Comparison of ENCODE assay signal across 10 cellular contexts in the genomic region with DNA sequence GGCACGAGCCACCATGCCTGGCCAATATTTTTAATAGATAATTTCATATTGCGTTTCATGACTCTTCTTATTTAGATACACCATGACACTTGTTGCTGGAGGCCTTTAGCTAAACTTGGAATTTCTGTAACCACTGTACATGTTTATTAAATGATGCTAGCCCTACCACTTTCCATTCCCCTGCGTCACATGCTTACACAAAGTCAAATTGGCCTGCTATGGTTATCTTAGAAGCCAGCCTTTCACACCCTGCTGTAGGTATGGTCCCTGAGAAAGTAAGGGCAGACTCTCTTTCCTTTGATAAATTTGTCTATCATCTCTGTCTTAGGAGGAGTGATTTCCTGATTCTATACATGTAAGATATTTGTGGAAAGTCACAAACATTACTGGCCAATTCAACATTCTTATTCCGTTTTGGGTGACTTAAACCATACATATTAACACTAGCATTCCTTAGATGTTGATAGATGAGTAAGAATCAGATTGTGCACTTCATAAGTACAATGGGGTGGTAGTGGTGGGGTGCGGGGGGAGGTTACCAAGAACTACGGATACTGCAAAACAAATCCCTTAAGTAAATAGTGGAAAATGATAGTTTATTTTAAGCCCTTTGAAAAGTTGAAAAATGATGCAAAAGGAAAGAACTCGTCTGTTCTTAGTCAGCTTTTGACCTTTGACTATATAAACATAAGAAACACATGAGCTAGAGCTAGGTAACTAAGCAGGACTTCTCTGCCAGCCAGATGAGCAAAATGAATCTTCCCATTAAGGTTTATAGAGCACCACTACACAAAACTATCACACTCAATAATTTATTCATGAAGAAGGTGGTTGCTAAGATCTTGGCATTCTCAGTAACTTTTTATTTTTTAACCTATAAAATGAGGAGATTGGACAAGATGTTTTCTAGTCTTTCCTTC. TPM values are rescaled to one million over a fixed set of nuclear protein-coding genes. Genes with fewer than 3 reads are reported as not detected.
DNase-seq lines count a peak whose midpoint lies in the region; ATAC-seq, FAIRE-seq and TF ChIP-seq lines count a peak whose summit lies in the region.
"Had no signal": no experiment of that assay in that cellular context is flagged by ENCODE, and none has a peak within 500 bp of the region (broad histone marks: within the 10 kb centered on the region; RNA-seq: fewer than 3 reads in every experiment).

No MANE protein-coding gene starts in this region.

- H3K36me3 ChIP-seq in HepG2 (replicated peaks in 1 of 2; ENCODE audit: control insufficient read depth in 1 of 2, insufficient read depth in 2 of 2, low read length in 2 of 2) (no peaks in the 10 kb centered on the region), urinary bladder (ENCODE audit: insufficient read depth) (no peaks in the 10 kb centered on the region), A673 (ENCODE audit: insufficient read depth, low read length, poor library complexity, severe bottlenecking) (no peaks in the 10 kb centered on the region)

- TF ChIP-seq CTCF in natural killer cell (IDR thresholded peaks at IDR 0.05) (no peak), HepG2 (CRISPR knock-in tag; IDR thresholded peaks at IDR 0.05) (no peak), A673 (conservative IDR thresholded peaks at IDR 0.05; ENCODE audit: low read depth, low read length) (no peak)

- CTCF ChIA-PET in HepG2 (lab: Yijun Ruan, JAX; ENCODE audit: low intra/inter-chr PET ratio, low total read pairs): no interaction called here
- CTCF ChIA-PET in A673 (lab: Charles Lee): no interaction called here

- H3K79me2 ChIP-seq in HepG2 (ENCODE audit: insufficient read depth, low read length): no peaks in the 10 kb centered on the region

- H3K4me3 ChIP-seq in HepG2 (replicated peaks in 1 of 3; ENCODE audit: insufficient read depth in 1 of 3, low read depth in 2 of 3, low read length in 3 of 3) (peak overlapping the region in 2 of 3 experiments; percentile 26 to 52; a peak in 3 of 6 replicates), urinary bladder (ENCODE audit: low read depth, low read length) (no peak overlapping the region), A673 (ENCODE audit: low read depth, low read length, poor library complexity, severe bottlenecking) (no peak overlapping the region)
- H3K4me3 ChIP-seq: skin epidermis had no signal

- TF ChIP-seq RAD21 in HepG2 (CRISPR knock-in tag; IDR thresholded peaks at IDR 0.05): no peak

- POLR2A ChIA-PET in HepG2 (lab: Yijun Ruan, JAX): interaction anchor here (0.9 to 4.5 kb wide), 6 partner anchors 9 to 44 kb away, joined by 4 to 67 read pairs (median 6); a partner anchor contains a TSS
- POLR2A ChIA-PET in A673 (lab: Charles Lee; ENCODE audit: low non-redundant PET): no interaction called here

- in situ Hi-C loops in HepG2 (cut with HindIII; ENCODE audit: extremely low pct_ligation_motif_present, low pct_unique_long_range_greater_than_20kb): no loop called here

- H3K9me3 Mint-ChIP-seq in natural killer cell treated with Interleukin-12 subunit alpha and Interleukin-12 subunit beta and Interleukin-15 and Interleukin-18, amount 100 ng/mL, for 72 hours: no peaks in the 10 kb centered on the region
- H3K9me3 Mint-ChIP-seq in natural killer cell: no peaks in the 10 kb centered on the region

- H3K9me3 ChIP-seq in HepG2 (ENCODE audit: low read length) (no peaks in the 10 kb centered on the region), A673 (ENCODE audit: low read depth, low read length, poor library complexity, severe bottlenecking) (no peaks in the 10 kb centered on the region)

- H3K4me2 ChIP-seq in HepG2 (ENCODE audit: low read depth, low read length): peak overlapping the region; percentile 77

- 13% methylated on average over 7 of the region's 7 CpGs for WGBS in HepG2 (ENCODE audit: low lambda C conversion rate)
- 34% methylated on average over 7 of the region's 7 CpGs for WGBS in urinary bladder

- no peaks in the 10 kb centered on the region for H3K36me3 Mint-ChIP-seq in natural killer cell treated with Interleukin-12 subunit alpha and Interleukin-12 subunit beta and Interleukin-15 and Interleukin-18, amount 100 ng/mL, for 72 hours
- no peaks in the 10 kb centered on the region for H3K36me3 Mint-ChIP-seq in natural killer cell

- ATAC-seq in natural killer cell treated with Interleukin-12 subunit alpha and Interleukin-12 subunit beta and Interleukin-15 and Interleukin-18, amount 100 ng/mL, for 72 hours: peak in 1 of 2 donors; percentile 56
- no peak for ATAC-seq in natural killer cell
- peak; percentile 72 for ATAC-seq in HepG2

- no peaks in the 10 kb centered on the region for H4K20me1 ChIP-seq in HepG2 (ENCODE audit: insufficient read depth, low read length)

- peaks cover 37 to 52% of the 10 kb centered on the region in 2 donors for H3K4me1 Mint-ChIP-seq in natural killer cell treated with Interleukin-12 subunit alpha and Interleukin-12 subunit beta and Interleukin-15 and Interleukin-18, amount 100 ng/mL, for 72 hours (ENCODE audit: low read depth in 2 of 2)
- peaks cover 9 to 10% of the 10 kb centered on the region in 2 donors for H3K4me1 Mint-ChIP-seq in natural killer cell

- no peak overlapping the region for H2AFZ ChIP-seq in HepG2 (ENCODE audit: low read length)

- H3K27me3 ChIP-seq in HepG2 (ENCODE audit: control insufficient read depth in 1 of 2, insufficient read depth in 2 of 2, low read length in 2 of 2) (no peaks in the 10 kb centered on the region), A673 (replicated peaks; ENCODE audit: insufficient read depth, low read depth, low read length, poor library complexity) (no peaks in the 10 kb centered on the region)

- H3K27ac Mint-ChIP-seq in natural killer cell treated with Interleukin-12 subunit alpha and Interleukin-12 subunit beta and Interleukin-15 and Interleukin-18, amount 100 ng/mL, for 72 hours: peak overlapping the region; percentile 77 to 100
- H3K27ac Mint-ChIP-seq in natural killer cell: peak overlapping the region in 1 of 2 donors; percentile 9

- no peak for DNase-seq in natural killer cell treated with Interleukin-12 subunit alpha and Interleukin-12 subunit beta and Interleukin-15 and Interleukin-18, amount 100 ng/mL, for 72 hours (ENCODE audit: low spot score)
- no peak for DNase-seq in natural killer cell
- peak; percentile 72 for DNase-seq in activated naive CD4-positive, alpha-beta T cell treated with anti-CD3 and anti-CD28 coated beads, Interleukin-2, amount 50 U/mL, for 16 hours
- peak; percentile 92 for DNase-seq in HepG2 (ENCODE audit: low spot score)
- no peak for DNase-seq in NOMO-1 treated with DMSO at 0.1 percent for 48 hours (lab: John Stamatoyannopoulos, UW; ENCODE audit: unreplicated experiment)
- DNase-seq in NCI-H526 treated with DMSO at 0.1 percent for 48 hours (lab: John Stamatoyannopoulos, UW): no peak
- no peak for DNase-seq in A673 (ENCODE audit: low spot score)
- DNase-seq: NCI-H510A treated with DMSO at 0.1 percent for 48 hours had no signal

- H3K27ac ChIP-seq in HepG2 (ENCODE audit: extremely low read length, insufficient read depth, low read length) (peak overlapping the region; percentile 93), urinary bladder (ENCODE audit: low read depth) (peak overlapping the region; percentile 53), A673 (ENCODE audit: low read depth, low read length, poor library complexity, severe bottlenecking) (no peak overlapping the region)

- H3K27me3 Mint-ChIP-seq in natural killer cell treated with Interleukin-12 subunit alpha and Interleukin-12 subunit beta and Interleukin-15 and Interleukin-18, amount 100 ng/mL, for 72 hours: peaks cover 0 to 2% of the 10 kb centered on the region in 2 donors
- no peaks in the 10 kb centered on the region for H3K27me3 Mint-ChIP-seq in natural killer cell (ENCODE audit: low read depth in 2 of 2)

- intact Hi-C loops in natural killer cell (cut with micrococcal nuclease): no loop called here
- intact Hi-C loops in HepG2 (cut with micrococcal nuclease; ENCODE audit: unreplicated experiment): no loop called here
- intact Hi-C loops in A673 (cut with micrococcal nuclease; ENCODE audit: unreplicated experiment): no loop called here

- FAIRE-seq in HepG2 (lab: Jason Lieb, UNC): peak; percentile 75

- H3K4me1 ChIP-seq in HepG2 (ENCODE audit: insufficient read depth, low read length) (peaks cover 66% of the 10 kb centered on the region), urinary bladder (ENCODE audit: insufficient read depth) (no peaks in the 10 kb centered on the region), A673 (ENCODE audit: insufficient read depth, low read length, poor library complexity, severe bottlenecking) (no peaks in the 10 kb centered on the region)

- peak overlapping the region; percentile 71 for H3K4me3 Mint-ChIP-seq in natural killer cell treated with Interleukin-12 subunit alpha and Interleukin-12 subunit beta and Interleukin-15 and Interleukin-18, amount 100 ng/mL, for 72 hours
- H3K4me3 Mint-ChIP-seq in natural killer cell: no peak overlapping the region

- BruUV-seq in HepG2 (replicated peaks; lab: Mats Ljungman, UMichigan) (TSS peak; percentile 49), A673 (replicated peaks; lab: Mats Ljungman, UMichigan) (no TSS peak)

- H3K9ac ChIP-seq in HepG2 (ENCODE audit: insufficient read depth, low read depth, low read length): peak overlapping the region; percentile 87

- no peak for TF ChIP-seq POLR2A in HepG2 (IDR thresholded peaks at IDR 0.05; ENCODE audit: insufficient read depth in 1 of 2, low read depth in 2 of 2, low read length in 2 of 2)

- TF ChIP-seq EP300 in HepG2 (IDR thresholded peaks at IDR 0.05; ENCODE audit: low read depth in 2 of 2, low read length in 2 of 2) (peak; percentile 81 to 90; a peak in 3 of 4 replicates), HepG2 (CRISPR knock-in tag; IDR thresholded peaks at IDR 0.05; ENCODE audit: borderline replicate concordance) (peak; percentile 65; the same call in 1 of the 2 replicates)

RNA-seq across cellular contexts. Expression of a gene that starts 7.9 kb away (rescaled TPM):
- 100 to 1,000 TPM; 276 to 295 TPM for total RNA-seq in natural killer cell treated with Interleukin-12 subunit alpha and Interleukin-12 subunit beta and Interleukin-15 and Interleukin-18, amount 100 ng/mL, for 72 hours
- total RNA-seq in natural killer cell (100 to 1,000 TPM; 137 to 188 (median 154) TPM), HepG2 (2016; rRNA removed; fragmentation: Illumina TruSeq; extraction: Trizol) (299 and 369 TPM in 2 replicates), urinary bladder (116 TPM), A673 (2021) (154 and 161 TPM in 2 replicates)
- 264 and 285 TPM in 2 replicates for total RNA-seq in HepG2 (2016; cell fraction: cytosol; rRNA removed; fragmentation: Illumina TruSeq; extraction: Trizol; ENCODE audit: low read depth)
- 309 and 377 TPM in 2 replicates for total RNA-seq in HepG2 (2016; cell fraction: insoluble cytoplasmic fraction; rRNA removed; fragmentation: Illumina TruSeq; extraction: Trizol)
- total RNA-seq in HepG2 (2016; cell fraction: membrane; rRNA removed; fragmentation: Illumina TruSeq; extraction: Trizol): 307 and 313 TPM in 2 replicates
- 175 and 186 TPM in 2 replicates for total RNA-seq in HepG2 (2016; cell fraction: nucleus; rRNA removed; fragmentation: Illumina TruSeq; extraction: Trizol)
- polyA plus RNA-seq in HepG2 (2011; rRNA removed) (179 and 216 TPM in 2 replicates), urinary bladder (143 TPM)
- 94.3 and 126 TPM in 2 replicates for polyA plus RNA-seq in HepG2 (2011; cell fraction: cytosol; rRNA removed)
- polyA plus RNA-seq in HepG2 (2011; cell fraction: nucleus; rRNA removed): 54.4 and 62.6 TPM in 2 replicates
- polyA plus RNA-seq in HepG2 (2012): 148 and 182 TPM in 2 replicates
- polyA plus RNA-seq in HepG2 (2016; cell fraction: cytosol; fragmentation: Illumina TruSeq; extraction: Trizol; ENCODE audit: low read depth): 325 and 381 TPM in 2 replicates
- 331 and 354 TPM in 2 replicates for polyA plus RNA-seq in HepG2 (2016; cell fraction: insoluble cytoplasmic fraction; fragmentation: Illumina TruSeq; extraction: Trizol; ENCODE audit: low read depth)
- polyA plus RNA-seq in HepG2 (2016; cell fraction: membrane; fragmentation: Illumina TruSeq; extraction: Trizol; ENCODE audit: low read depth): 233 and 259 TPM in 2 replicates
- 182 and 183 TPM in 2 replicates for polyA plus RNA-seq in HepG2 (2016; cell fraction: nucleus; fragmentation: Illumina TruSeq; extraction: Trizol; ENCODE audit: insufficient read depth, low read depth)
- 35.8 and 38.7 TPM in 2 replicates for polyA minus RNA-seq in HepG2 (2011; rRNA and poly(A)+ RNA removed; ENCODE audit: low replicate concordance)
- 26.0 and 35.7 TPM in 2 replicates for polyA minus RNA-seq in HepG2 (2011; cell fraction: cytosol; rRNA and poly(A)+ RNA removed)
- 279 and 305 TPM in 2 replicates for polyA minus RNA-seq in HepG2 (2011; cell fraction: nucleus; rRNA and poly(A)+ RNA removed)

RNA-seq across cellular contexts. Expression of a gene that starts 42.0 kb away (rescaled TPM):
- 100 to 1,000 TPM; 133 to 174 TPM for total RNA-seq in natural killer cell treated with Interleukin-12 subunit alpha and Interleukin-12 subunit beta and Interleukin-15 and Interleukin-18, amount 100 ng/mL, for 72 hours
- total RNA-seq in natural killer cell: 100 to 1,000 TPM; 136 to 148 (median 141) TPM
- total RNA-seq in HepG2 (2016; rRNA removed; fragmentation: Illumina TruSeq; extraction: Trizol): 16.8 and 23.2 TPM in 2 replicates
- total RNA-seq in HepG2 (2016; cell fraction: cytosol; rRNA removed; fragmentation: Illumina TruSeq; extraction: Trizol; ENCODE audit: low read depth): 185 and 208 TPM in 2 replicates
- total RNA-seq in HepG2 (2016; cell fraction: insoluble cytoplasmic fraction; rRNA removed; fragmentation: Illumina TruSeq; extraction: Trizol): 13.8 and 24.0 TPM in 2 replicates
- total RNA-seq in HepG2 (2016; cell fraction: membrane; rRNA removed; fragmentation: Illumina TruSeq; extraction: Trizol): 82.6 and 97.9 TPM in 2 replicates
- 25.9 and 32.4 TPM in 2 replicates for total RNA-seq in HepG2 (2016; cell fraction: nucleus; rRNA removed; fragmentation: Illumina TruSeq; extraction: Trizol)
- polyA plus RNA-seq in HepG2 (2011; rRNA removed): 5.0 and 6.0 TPM in 2 replicates
- 1.1 and 3.2 TPM in 2 replicates for polyA plus RNA-seq in HepG2 (2011; cell fraction: cytosol; rRNA removed)
- 11.1 and 12.2 TPM in 2 replicates for polyA plus RNA-seq in HepG2 (2011; cell fraction: nucleus; rRNA removed)
- 12.0 and 13.7 TPM in 2 replicates for polyA plus RNA-seq in HepG2 (2012)
- 0.16 and 0.49 TPM in 2 replicates for polyA plus RNA-seq in HepG2 (2016; cell fraction: cytosol; fragmentation: Illumina TruSeq; extraction: Trizol; ENCODE audit: low read depth)
- polyA plus RNA-seq in HepG2 (2016; cell fraction: insoluble cytoplasmic fraction; fragmentation: Illumina TruSeq; extraction: Trizol; ENCODE audit: low read depth): 6.2 and 6.3 TPM in 2 replicates
- polyA plus RNA-seq in HepG2 (2016; cell fraction: membrane; fragmentation: Illumina TruSeq; extraction: Trizol; ENCODE audit: low read depth): 0.37 and 0.38 TPM in 2 replicates
- 22.3 and 24.5 TPM in 2 replicates for polyA plus RNA-seq in HepG2 (2016; cell fraction: nucleus; fragmentation: Illumina TruSeq; extraction: Trizol; ENCODE audit: insufficient read depth, low read depth)
- polyA minus RNA-seq in HepG2 (2011; rRNA and poly(A)+ RNA removed; ENCODE audit: low replicate concordance): 17.9 and 18.3 TPM in 2 replicates
- 40.9 and 44.7 TPM in 2 replicates for polyA minus RNA-seq in HepG2 (2011; cell fraction: cytosol; rRNA and poly(A)+ RNA removed)
- polyA minus RNA-seq in HepG2 (2011; cell fraction: nucleus; rRNA and poly(A)+ RNA removed): 80.1 and 85.7 TPM in 2 replicates
- total RNA-seq in urinary bladder: 65.9 TPM
- 12.5 TPM for polyA plus RNA-seq in urinary bladder
- 23.7 and 24.2 TPM in 2 replicates for total RNA-seq in A673 (2021)

Comparison
In these comparisons a context has a peak if more than half of its experiments do, and no peak if none do; other contexts are left out.
1. DNase-seq: peak in activated naive CD4-positive, alpha-beta T cell treated with anti-CD3 and anti-CD28 coated beads, Interleukin-2, amount 50 U/mL, for 16 hours (single experiment) and HepG2 (single experiment); none in natural killer cell treated with Interleukin-12 subunit alpha and Interleukin-12 subunit beta and Interleukin-15 and Interleukin-18, amount 100 ng/mL, for 72 hours (single experiment), natural killer cell (single experiment), NOMO-1 treated with DMSO at 0.1 percent for 48 hours (single experiment), NCI-H526 treated with DMSO at 0.1 percent for 48 hours (single experiment) and A673 (single experiment).
2. H3K4me3 ChIP-seq: peak in HepG2 (2 of 3); none in urinary bladder (single experiment) and A673 (single experiment).